ENCODE assay signal across 8 cellular contexts in genomic region chr9:124894741-124895170, GRCh38. TPM values are rescaled to one million over a fixed set of nuclear protein-coding genes. Genes with fewer than 3 reads are reported as not detected.
DNase-seq lines count a peak whose midpoint lies in the region; ATAC-seq lines count a peak whose summit lies in the region.

No MANE protein-coding gene starts in this region.

- H3K9me3 Mint-ChIP-seq in activated CD8-positive, alpha-beta T cell treated with anti-CD3 and anti-CD28 coated beads, Interleukin-2, amount 10 ng/mL, durations not matched to agents 7 days and 5 days (ENCODE audit: insufficient read depth) = no peaks in the 10 kb centered on the region

- peak overlapping the region; percentile 61 for H3K27ac Mint-ChIP-seq in activated CD8-positive, alpha-beta T cell treated with anti-CD3 and anti-CD28 coated beads, Interleukin-2, amount 10 ng/mL, durations not matched to agents 7 days and 5 days

- H3K36me3 Mint-ChIP-seq in activated CD8-positive, alpha-beta T cell treated with anti-CD3 and anti-CD28 coated beads, Interleukin-2, amount 10 ng/mL, durations not matched to agents 7 days and 5 days (ENCODE audit: low read depth) = peaks cover 59% of the 10 kb centered on the region

- DNase-seq in NCI-H510A treated with DMSO at 0.1 percent for 48 hours (lab: John Stamatoyannopoulos, UW) (peak; percentile 7), NCI-H510A (lab: John Stamatoyannopoulos, UW) (no peak), KBM-7 (peak; percentile 62), glomerular visceral epithelial cell (ENCODE audit: extremely low spot score) (peak; percentile 43), smooth muscle cell of the brain vasculature (ENCODE audit: low read depth, low spot score) (peak; percentile 9), HK-2 (ENCODE audit: unreplicated experiment) (no peak), NCI-H1092 treated with DMSO at 0.1 percent for 48 hours (lab: John Stamatoyannopoulos, UW) (no peak)
- DNase-seq in activated CD8-positive, alpha-beta T cell treated with anti-CD3 and anti-CD28 coated beads, Interleukin-2, amount 10 ng/mL, durations not matched to agents 7 days and 5 days = peak; percentile 69

- H3K4me1 Mint-ChIP-seq in activated CD8-positive, alpha-beta T cell treated with anti-CD3 and anti-CD28 coated beads, Interleukin-2, amount 10 ng/mL, durations not matched to agents 7 days and 5 days (ENCODE audit: low read depth) = peaks cover 18% of the 10 kb centered on the region

- in situ Hi-C loops in KBM-7 (cut with MboI; ENCODE audit: low pct_unique_long_range_greater_than_20kb, low sequenced_read_pairs) = no loop called here

- CTCF ChIA-PET in activated CD8-positive, alpha-beta T cell treated with anti-CD3 and anti-CD28 coated beads, Interleukin-2, amount 10 ng/mL, durations not matched to agents 7 days and 5 days (lab: Charles Lee) = interaction anchor here (1.1 to 2.4 kb wide), 8 partner anchors 9 to 122 kb away, joined by 3 to 14 read pairs (median 10); partner anchors contain the start of genes ARPC5L, RPL35 and WDR38

- POLR2A ChIA-PET in activated CD8-positive, alpha-beta T cell treated with anti-CD3 and anti-CD28 coated beads, Interleukin-2, amount 10 ng/mL, durations not matched to agents 7 days and 5 days (lab: Charles Lee) = interaction anchor here (2.1 kb wide), 1 partner anchor 33 kb away, joined by 5 read pairs; no protein-coding TSS in a partner anchor

- no peak overlapping the region for H3K4me3 Mint-ChIP-seq in activated CD8-positive, alpha-beta T cell treated with anti-CD3 and anti-CD28 coated beads, Interleukin-2, amount 10 ng/mL, durations not matched to agents 7 days and 5 days

- no peaks in the 10 kb centered on the region for H3K27me3 Mint-ChIP-seq in activated CD8-positive, alpha-beta T cell treated with anti-CD3 and anti-CD28 coated beads, Interleukin-2, amount 10 ng/mL, durations not matched to agents 7 days and 5 days (ENCODE audit: low read depth)

- ATAC-seq in activated CD8-positive, alpha-beta T cell treated with anti-CD3 and anti-CD28 coated beads, Interleukin-2, amount 10 ng/mL, durations not matched to agents 7 days and 5 days = peak; percentile 90

RNA-seq across cellular contexts. Expression of gene ARPC5L, which starts 32.8 kb away (rescaled TPM):
- 10 to 100 TPM; 82.0 to 86.0 TPM for total RNA-seq in activated CD8-positive, alpha-beta T cell treated with anti-CD3 and anti-CD28 coated beads, Interleukin-2, amount 10 ng/mL, durations not matched to agents 7 days and 5 days

RNA-seq across cellular contexts. Expression of gene RPL35, which starts 33.0 kb away (rescaled TPM):
- total RNA-seq in activated CD8-positive, alpha-beta T cell treated with anti-CD3 and anti-CD28 coated beads, Interleukin-2, amount 10 ng/mL, durations not matched to agents 7 days and 5 days = 1,000 to 10,000 TPM; 1,341 to 1,437 TPM

RNA-seq across cellular contexts. Expression of gene WDR38, which starts 41.5 kb away (rescaled TPM):
- not detected for total RNA-seq in activated CD8-positive, alpha-beta T cell treated with anti-CD3 and anti-CD28 coated beads, Interleukin-2, amount 10 ng/mL, durations not matched to agents 7 days and 5 days

RNA-seq across cellular contexts. Expression of gene GOLGA1, which starts 46.1 kb away (rescaled TPM):
- total RNA-seq in activated CD8-positive, alpha-beta T cell treated with anti-CD3 and anti-CD28 coated beads, Interleukin-2, amount 10 ng/mL, durations not matched to agents 7 days and 5 days = 10 to 100 TPM; 14.0 to 16.2 TPM

Comparison
In these comparisons a context has a peak if more than half of its experiments do, and no peak if none do; other contexts are left out.
1. DNase-seq: peak in NCI-H510A treated with DMSO at 0.1 percent for 48 hours (single experiment), KBM-7 (single experiment), activated CD8-positive, alpha-beta T cell treated with anti-CD3 and anti-CD28 coated beads, Interleukin-2, amount 10 ng/mL, durations not matched to agents 7 days and 5 days (single experiment), glomerular visceral epithelial cell (single experiment) and smooth muscle cell of the brain vasculature (single experiment); none in NCI-H510A (single experiment), HK-2 (single experiment) and NCI-H1092 treated with DMSO at 0.1 percent for 48 hours (single experiment).